In the genomic region with DNA sequence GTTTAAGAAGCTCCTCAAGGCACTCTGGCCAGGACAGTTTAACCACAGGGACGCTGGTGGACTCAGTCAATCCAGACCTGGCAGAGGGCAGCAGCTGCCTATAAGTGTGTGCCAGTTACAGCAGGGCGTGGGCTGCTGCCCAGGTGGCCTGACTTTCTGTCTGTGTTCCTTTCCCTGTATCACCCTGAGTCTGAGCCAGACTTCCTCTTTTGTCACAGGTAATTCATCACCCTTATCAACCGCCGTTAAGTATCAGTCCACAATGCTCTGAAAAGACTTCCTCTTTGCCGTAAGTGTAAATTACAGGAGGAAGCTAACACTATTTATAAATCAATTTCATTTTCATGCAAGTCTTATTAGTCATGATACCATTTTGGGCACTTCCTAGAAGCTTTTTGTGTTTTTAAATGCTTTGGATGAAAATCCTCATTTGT, we compare ENCODE assay signal across 1 cellular context.
TF ChIP-seq lines count a peak whose summit lies in the region.

No MANE protein-coding gene starts in this region.

TF ChIP-seq in GM12878, 131 proteins besides CTCF, POLR2A, EP300 and RAD21 (continued from another document):
- TF ChIP-seq ZBTB40 (IDR thresholded peaks at IDR 0.05; ENCODE audit: borderline replicate concordance) (0 out of 2 replicates have a peak, but pooled peaks have one; percentile 4), IKZF2 (IDR thresholded peaks at IDR 0.05) (peak; percentile 95 to 96), MTA2 (IDR thresholded peaks at IDR 0.05; ENCODE audit: low read depth) (peak; percentile 96), TCF7 (IDR thresholded peaks at IDR 0.05; ENCODE audit: borderline replicate concordance) (0 out of 2 replicates have a peak, but pooled peaks have one; percentile 8), SRF (IDR thresholded peaks at IDR 0.05; ENCODE audit: low read depth in 2 of 2, low read length in 2 of 2) (no peak), IRF4 (IDR thresholded peaks at IDR 0.05; ENCODE audit: low read depth, low read length) (peak; percentile 62), POLR2AphosphoS5 (IDR thresholded peaks at IDR 0.05; ENCODE audit: low read length) (no peak), RUNX3 (IDR thresholded peaks at IDR 0.05; ENCODE audit: low read length) (peak; percentile 90), ZNF687 (IDR thresholded peaks at IDR 0.05) (peak; percentile 55; the same call in 1 of the 2 replicates), NR2C2 (IDR thresholded peaks at IDR 0.05; ENCODE audit: borderline replicate concordance, control insufficient read depth, insufficient read length, low read depth) (no peak), ZBTB33 (IDR thresholded peaks at IDR 0.05) (no peak), CBFB (IDR thresholded peaks at IDR 0.05; ENCODE audit: low read depth) (peak; percentile 76; the same call in 1 of the 2 replicates), MYB (IDR thresholded peaks at IDR 0.05; ENCODE audit: borderline replicate concordance, low read depth, low read length) (peak; percentile 93), BCL3 (IDR thresholded peaks at IDR 0.05; ENCODE audit: borderline replicate concordance, insufficient read depth, low read depth, low read length, poor library complexity, severe bottlenecking) (peak; percentile 74), STAT3 (IDR thresholded peaks at IDR 0.05; ENCODE audit: low read depth, low read length) (no peak), BACH1 (IDR thresholded peaks at IDR 0.05; ENCODE audit: borderline replicate concordance) (peak; percentile 88), ZBED1 (IDR thresholded peaks at IDR 0.05; ENCODE audit: borderline replicate concordance) (peak; percentile 93; the same call in 1 of the 2 replicates), BMI1 (IDR thresholded peaks at IDR 0.05; ENCODE audit: borderline replicate concordance) (peak; percentile 47; the same call in 1 of the 2 replicates), NFIC (IDR thresholded peaks at IDR 0.05; ENCODE audit: low read depth, low read length) (peak; percentile 97), YY1 (IDR thresholded peaks at IDR 0.05; ENCODE audit: low read depth, low read length) (0 out of 2 replicates have a peak, but pooled peaks have one; percentile 11), RBBP5 (conservative IDR thresholded peaks at IDR 0.05) (no peak), ZNF622 (IDR thresholded peaks at IDR 0.05) (no peak), EGR1 (IDR thresholded peaks at IDR 0.05; ENCODE audit: borderline replicate concordance in 1 of 2, low read depth in 2 of 2, low read length in 2 of 2) (peak; percentile 11 to 80), CBX5 (IDR thresholded peaks at IDR 0.05; ENCODE audit: low read depth) (peak; percentile 58; the same call in 1 of the 2 replicates), HDAC6 (IDR thresholded peaks at IDR 0.05; ENCODE audit: unreplicated experiment) (no peak), POU2F2 (IDR thresholded peaks at IDR 0.05; ENCODE audit: borderline replicate concordance, low read depth, low read length) (peak; percentile 70; the same call in 1 of the 3 replicates), ZNF217 (IDR thresholded peaks at IDR 0.05) (peak; percentile 44; the same call in 1 of the 2 replicates), NR2F1 (conservative IDR thresholded peaks at IDR 0.05) (peak; percentile 52; the same call in 1 of the 2 replicates), PAX8 (IDR thresholded peaks at IDR 0.05) (no peak), MEF2B (IDR thresholded peaks at IDR 0.05; ENCODE audit: partially characterized antibody, poor library complexity, severe bottlenecking) (peak; percentile 97), CREB1 (IDR thresholded peaks at IDR 0.05; ENCODE audit: low read depth) (peak; percentile 53; the same call in 1 of the 2 replicates), CHD4 (IDR thresholded peaks at IDR 0.05) (no peak), SREBF1 (IDR thresholded peaks at IDR 0.05; ENCODE audit: low read length) (peak; percentile 55), CREM (IDR thresholded peaks at IDR 0.05; ENCODE audit: low read depth) (peak; percentile 87)
- TF ChIP-seq, protein P1, sequence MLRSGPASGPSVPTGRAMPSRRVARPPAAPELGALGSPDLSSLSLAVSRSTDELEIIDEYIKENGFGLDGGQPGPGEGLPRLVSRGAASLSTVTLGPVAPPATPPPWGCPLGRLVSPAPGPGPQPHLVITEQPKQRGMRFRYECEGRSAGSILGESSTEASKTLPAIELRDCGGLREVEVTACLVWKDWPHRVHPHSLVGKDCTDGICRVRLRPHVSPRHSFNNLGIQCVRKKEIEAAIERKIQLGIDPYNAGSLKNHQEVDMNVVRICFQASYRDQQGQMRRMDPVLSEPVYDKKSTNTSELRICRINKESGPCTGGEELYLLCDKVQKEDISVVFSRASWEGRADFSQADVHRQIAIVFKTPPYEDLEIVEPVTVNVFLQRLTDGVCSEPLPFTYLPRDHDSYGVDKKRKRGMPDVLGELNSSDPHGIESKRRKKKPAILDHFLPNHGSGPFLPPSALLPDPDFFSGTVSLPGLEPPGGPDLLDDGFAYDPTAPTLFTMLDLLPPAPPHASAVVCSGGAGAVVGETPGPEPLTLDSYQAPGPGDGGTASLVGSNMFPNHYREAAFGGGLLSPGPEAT (IDR thresholded peaks at IDR 0.05; ENCODE audit: low read depth): peak; percentile 88; the same call in 1 of the 2 replicates
- TF ChIP-seq, protein P2, sequence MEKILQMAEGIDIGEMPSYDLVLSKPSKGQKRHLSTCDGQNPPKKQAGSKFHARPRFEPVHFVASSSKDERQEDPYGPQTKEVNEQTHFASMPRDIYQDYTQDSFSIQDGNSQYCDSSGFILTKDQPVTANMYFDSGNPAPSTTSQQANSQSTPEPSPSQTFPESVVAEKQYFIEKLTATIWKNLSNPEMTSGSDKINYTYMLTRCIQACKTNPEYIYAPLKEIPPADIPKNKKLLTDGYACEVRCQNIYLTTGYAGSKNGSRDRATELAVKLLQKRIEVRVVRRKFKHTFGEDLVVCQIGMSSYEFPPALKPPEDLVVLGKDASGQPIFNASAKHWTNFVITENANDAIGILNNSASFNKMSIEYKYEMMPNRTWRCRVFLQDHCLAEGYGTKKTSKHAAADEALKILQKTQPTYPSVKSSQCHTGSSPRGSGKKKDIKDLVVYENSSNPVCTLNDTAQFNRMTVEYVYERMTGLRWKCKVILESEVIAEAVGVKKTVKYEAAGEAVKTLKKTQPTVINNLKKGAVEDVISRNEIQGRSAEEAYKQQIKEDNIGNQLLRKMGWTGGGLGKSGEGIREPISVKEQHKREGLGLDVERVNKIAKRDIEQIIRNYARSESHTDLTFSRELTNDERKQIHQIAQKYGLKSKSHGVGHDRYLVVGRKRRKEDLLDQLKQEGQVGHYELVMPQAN (conservative IDR thresholded peaks at IDR 0.05): peak; percentile 66
